Comparison of ENCODE assay signal across 9 cellular contexts in genomic region chr11:48006301-48006992, GRCh38. TPM values are rescaled to one million over a fixed set of nuclear protein-coding genes. Genes with fewer than 3 reads are reported as not detected.
DNase-seq lines count a peak whose midpoint lies in the region; ATAC-seq, FAIRE-seq and TF ChIP-seq lines count a peak whose summit lies in the region.
"Had no signal": no experiment of that assay in that cellular context is flagged by ENCODE, and none has a peak within 500 bp of the region (broad histone marks: within the 10 kb centered on the region; RNA-seq: fewer than 3 reads in every experiment).

No MANE protein-coding gene starts in this region.

- CTCF ChIA-PET in A549 (lab: Yijun Ruan, JAX): interaction anchor here (0.9 to 3.8 kb wide), 5 partner anchors 9 to 72 kb away, joined by 3 to 13 read pairs (median 3); no protein-coding TSS in a partner anchor

- ATAC-seq in A549 (peak; percentile 47 to 68), GM18909 (IDR thresholded peaks at IDR 0.05; ENCODE audit: poor library complexity, unreplicated experiment) (peak; percentile 68), HG03175 (IDR thresholded peaks at IDR 0.05; ENCODE audit: unreplicated experiment) (peak; percentile 66)
- ATAC-seq in stimulated activated naive CD8-positive, alpha-beta T cell treated with anti-CD3 and anti-CD28 coated beads, Interleukin-15, amount 100 ng/mL, for 72 hours: peak; percentile 61

- H3K4me2 ChIP-seq in A549: peak overlapping the region; percentile 55

- TF ChIP-seq CTCF in A549 (IDR thresholded peaks at IDR 0.05): no peak

- no peaks in the 10 kb centered on the region for H3K36me3 ChIP-seq in small intestine (ENCODE audit: control insufficient read depth in 2 of 2, insufficient read depth in 2 of 2, low read length in 2 of 2)
- H3K36me3 ChIP-seq: adrenal gland had no signal

- H3K4me3 ChIP-seq in A549: no peak overlapping the region
- H3K4me3 ChIP-seq in small intestine (ENCODE audit: low read depth in 1 of 2, low read length in 2 of 2): no peak overlapping the region
- H3K4me3 ChIP-seq: adrenal gland had no signal

- no peak for TF ChIP-seq POLR2A in A549 (IDR thresholded peaks at IDR 0.05; ENCODE audit: low read length)

- H3K9me3 ChIP-seq in A549: no peaks in the 10 kb centered on the region
- H3K9me3 ChIP-seq in small intestine (ENCODE audit: control insufficient read depth, low read depth): no peaks in the 10 kb centered on the region
- H3K9me3 ChIP-seq: adrenal gland had no signal

- H3K4me1 ChIP-seq in A549 (peaks cover 94% of the 10 kb centered on the region), small intestine (ENCODE audit: control insufficient read depth in 2 of 2, insufficient read depth in 1 of 2, low read depth in 1 of 2, low read length in 1 of 2) (peaks cover 4 to 8% of the 10 kb centered on the region in 2 donors)

- 0 out of 5 replicates have a peak, but pooled peaks of 1 of the 2 experiments have one; percentile 7 for TF ChIP-seq RAD21 in A549 (conservative IDR thresholded peaks at IDR 0.05 in 1 of 2, IDR thresholded peaks at IDR 0.05 in 1 of 2)

- H3K4me3 Mint-ChIP-seq in stimulated activated naive CD8-positive, alpha-beta T cell treated with anti-CD3 and anti-CD28 coated beads, Interleukin-15, amount 100 ng/mL, for 72 hours: peak overlapping the region; percentile 78 to 79

- FAIRE-seq in A549 (lab: Jason Lieb, UNC) (no peak), small intestine (lab: Jason Lieb, UNC) (no peak)

- TF ChIP-seq EP300 in A549 (IDR thresholded peaks at IDR 0.05): no peak

- no peaks in the 10 kb centered on the region for H3K27me3 ChIP-seq in small intestine (ENCODE audit: control insufficient read depth in 2 of 2, insufficient read depth in 2 of 2, low read length in 2 of 2)
- H3K27me3 ChIP-seq: adrenal gland had no signal

- H3K27ac ChIP-seq in A549 (peak overlapping the region; percentile 64 to 84), small intestine (ENCODE audit: low read depth in 1 of 2, low read length in 1 of 2) (peak overlapping the region in 1 of 2 donors; percentile 42)

- H3K27me3 Mint-ChIP-seq in stimulated activated naive CD8-positive, alpha-beta T cell treated with anti-CD3 and anti-CD28 coated beads, Interleukin-15, amount 100 ng/mL, for 72 hours: no peaks in the 10 kb centered on the region

- peak overlapping the region; percentile 97 to 99 for H3K27ac Mint-ChIP-seq in stimulated activated naive CD8-positive, alpha-beta T cell treated with anti-CD3 and anti-CD28 coated beads, Interleukin-15, amount 100 ng/mL, for 72 hours

- POLR2A ChIA-PET in A549 (lab: Yijun Ruan, JAX): interaction anchor here (1.0 to 1.8 kb wide), 3 partner anchors 12 to 27 kb away, joined by 3 to 5 read pairs (median 3); partner anchors contain the start of gene PTPRJ

- peaks cover 84% of the 10 kb centered on the region for H3K4me1 Mint-ChIP-seq in stimulated activated naive CD8-positive, alpha-beta T cell treated with anti-CD3 and anti-CD28 coated beads, Interleukin-15, amount 100 ng/mL, for 72 hours

- 46% methylated on average over 5 of the region's 5 CpGs for WGBS in A549 (ENCODE audit: missing lambda C conversion rate)
- 66 to 73% (median 70%) methylated on average over 5 of the region's 5 CpGs for WGBS in small intestine, 3 donors

- no peaks in the 10 kb centered on the region for H3K9me3 Mint-ChIP-seq in stimulated activated naive CD8-positive, alpha-beta T cell treated with anti-CD3 and anti-CD28 coated beads, Interleukin-15, amount 100 ng/mL, for 72 hours

- in situ Hi-C loops in ACHN (cut with HindIII; ENCODE audit: low pct_ligation_motif_present, low pct_unique_long_range_greater_than_20kb, low sequenced_read_pairs): no loop called here

- DNase-seq in A549 (ENCODE audit: low read depth in 1 of 2, low spot score in 1 of 2) (no peak), fibroblast of peridontal ligament (ENCODE audit: extremely low read depth) (peak; percentile 82), ACHN (no peak), small intestine (no peak)
- DNase-seq in activated CD4-positive, alpha-beta T cell treated with anti-CD3 and anti-CD28 coated beads, Interleukin-2, amount 50 U/mL, for 24 hours (ENCODE audit: low read depth in 1 of 2, low spot score in 1 of 2): peak; percentile 48 to 52
- peak; percentile 65 to 80 for DNase-seq in stimulated activated naive CD8-positive, alpha-beta T cell treated with anti-CD3 and anti-CD28 coated beads, Interleukin-15, amount 100 ng/mL, for 72 hours

TF ChIP-seq in A549, 52 proteins besides CTCF, POLR2A, EP300 and RAD21:
- TF ChIP-seq MAFK (IDR thresholded peaks at IDR 0.05; ENCODE audit: partially characterized antibody) (peak; percentile 29), JUN (IDR thresholded peaks at IDR 0.05) (0 out of 5 replicates have a peak, but pooled peaks of 1 of the 2 experiments have one; percentile 17), MAX (IDR thresholded peaks at IDR 0.05) (peak; percentile 36; the same call in 1 of the 2 replicates), ZSCAN20 (CRISPR knock-in tag; IDR thresholded peaks at IDR 0.05) (no peak)
TF ChIP-seq in A549: peak in this region for 3.

RNA-seq across cellular contexts. Expression of gene PTPRJ, which starts 26.1 kb away (rescaled TPM):
- polyA plus RNA-seq in A549 (2011; rRNA removed) (30.3 and 46.2 TPM in 2 replicates), A549 (2017; fragmentation: RNase III; extraction: RNeasy Plus Mini Kit Qiagen cat#74134 plus additional on column Dnase treatment) (47.0 to 55.6 TPM (median 50.5 TPM) in 3 replicates), small intestine (1 to 10 TPM; 4.9 to 7.6 (median 6.9) TPM)
- 15.4 and 22.0 TPM in 2 replicates for polyA plus RNA-seq in A549 (2012; cell fraction: cytosol; rRNA removed)
- 23.1 and 39.4 TPM in 2 replicates for polyA plus RNA-seq in A549 (2012; cell fraction: nucleus; rRNA removed)
- polyA minus RNA-seq in A549 (2011; rRNA and poly(A)+ RNA removed): 62.1 and 63.5 TPM in 2 replicates

Comparison
In these comparisons a context has a peak if more than half of its experiments do, and no peak if none do; other contexts are left out.
1. DNase-seq: peak in activated CD4-positive, alpha-beta T cell treated with anti-CD3 and anti-CD28 coated beads, Interleukin-2, amount 50 U/mL, for 24 hours (2 of 2), fibroblast of peridontal ligament (single experiment) and stimulated activated naive CD8-positive, alpha-beta T cell treated with anti-CD3 and anti-CD28 coated beads, Interleukin-15, amount 100 ng/mL, for 72 hours (2 of 2); none in A549 (0 of 2), ACHN (single experiment) and small intestine (single experiment).
2. Peak in every context shown above with its lines, with median percentiles within 50 percentile points of each other: ATAC-seq.